2 cellular contexts compared by ENCODE assay signal in genomic region chrX:1403867-1404266, GRCh38.
TF ChIP-seq lines count a peak whose summit lies in the region.
"Not testable (repeated sequence)": the region's sequence is repeated elsewhere in the genome, so short reads cannot be mapped to it uniquely, and the experiment has no call there.

No MANE protein-coding gene starts in this region.

TF ChIP-seq in HEK293, 187 proteins besides CTCF, POLR2A, EP300 and RAD21:
- TF ChIP-seq ZBTB17 (tag by site-specific recombination; IDR thresholded peaks at IDR 0.05) (peak; percentile 96), ZNF366 (tag by site-specific recombination; conservative IDR thresholded peaks at IDR 0.05) (peak; percentile 59)

TF ChIP-seq in HepG2, 621 proteins besides CTCF, POLR2A, EP300 and RAD21:
- 0 out of 2 replicates have a peak, but pooled peaks have one; percentile 4 for TF ChIP-seq MNT (IDR thresholded peaks at IDR 0.05)
- TF ChIP-seq NBN (conservative IDR thresholded peaks at IDR 0.05), result 0 out of 2 replicates have a peak, but pooled peaks have one; percentile 37
- 0 out of 2 replicates have a peak, but pooled peaks have one; percentile 12 for TF ChIP-seq IKZF1 (IDR thresholded peaks at IDR 0.05)
- 0 out of 2 replicates have a peak, but pooled peaks have one; percentile 2 for TF ChIP-seq FOXP1 (IDR thresholded peaks at IDR 0.05)
- not testable (repeated sequence) for TF ChIP-seq FOXP1 (CRISPR knock-in tag; IDR thresholded peaks at IDR 0.05)
